ENCODE assay signal across 8 cellular contexts in the genomic region with DNA sequence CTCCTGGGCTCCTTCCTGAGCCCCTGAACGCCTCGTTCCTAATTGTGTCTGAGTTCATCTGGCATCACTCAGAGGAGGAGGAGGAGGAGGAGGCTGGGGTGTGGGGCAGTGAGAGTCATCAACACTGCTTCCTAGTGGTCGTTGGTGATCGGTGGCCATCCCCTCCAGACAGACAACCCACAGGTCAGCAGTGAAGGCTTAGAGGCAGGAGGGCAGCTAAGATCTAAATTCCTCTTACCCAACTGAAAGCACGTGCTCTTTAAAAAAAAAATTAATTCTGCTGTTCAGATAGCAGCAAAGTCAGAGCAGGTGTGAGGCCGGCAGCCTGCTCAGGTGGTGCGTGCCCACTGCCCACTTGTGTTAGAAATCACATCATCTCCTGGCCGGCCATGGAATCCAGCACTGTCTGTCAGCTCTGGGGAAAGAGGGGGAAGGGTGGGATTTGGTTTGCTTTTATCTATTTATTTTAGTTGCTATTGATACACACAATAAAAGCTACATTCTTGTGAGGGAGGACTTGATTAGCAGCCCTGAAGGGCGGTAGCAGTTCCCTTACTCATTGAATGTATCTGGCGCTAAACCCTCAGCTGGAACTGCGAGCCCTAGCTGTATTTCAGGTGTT. TPM values are rescaled to one million over a fixed set of nuclear protein-coding genes. Genes with fewer than 3 reads are reported as not detected.
DNase-seq lines count a peak whose midpoint lies in the region; ATAC-seq and TF ChIP-seq lines count a peak whose summit lies in the region.

No MANE protein-coding gene starts in this region.

- peaks cover 34% of the 10 kb centered on the region for H3K4me1 Mint-ChIP-seq in CD8-positive, alpha-beta T cell (ENCODE audit: low read depth)
- peaks cover 28% of the 10 kb centered on the region for H3K4me1 Mint-ChIP-seq in activated CD8-positive, alpha-beta T cell treated with anti-CD3 and anti-CD28 coated beads, Interleukin-2, amount 10 ng/mL, durations not matched to agents 7 days and 5 days (ENCODE audit: low read depth)

- no peak overlapping the region for H3K4me3 Mint-ChIP-seq in CD8-positive, alpha-beta T cell
- H3K4me3 Mint-ChIP-seq in activated CD8-positive, alpha-beta T cell treated with anti-CD3 and anti-CD28 coated beads, Interleukin-2, amount 10 ng/mL, durations not matched to agents 7 days and 5 days, result peak overlapping the region; percentile 23

- no peaks in the 10 kb centered on the region for H3K27me3 ChIP-seq in CD8-positive, alpha-beta T cell (ENCODE audit: insufficient read depth, low read length)
- no peaks in the 10 kb centered on the region for H3K27me3 ChIP-seq in KMS-11 (ENCODE audit: insufficient read depth, low read depth)
- no peaks in the 10 kb centered on the region for H3K27me3 ChIP-seq in thyroid gland

- ATAC-seq in CD8-positive, alpha-beta T cell, result no peak
- ATAC-seq in activated CD8-positive, alpha-beta T cell treated with anti-CD3 and anti-CD28 coated beads, Interleukin-2, amount 10 ng/mL, durations not matched to agents 7 days and 5 days, result no peak
- ATAC-seq in GM19351 (IDR thresholded peaks at IDR 0.05; ENCODE audit: unreplicated experiment) (no peak), HG03280 (IDR thresholded peaks at IDR 0.05; ENCODE audit: unreplicated experiment) (no peak), sciatic nerve (no peak)

- POLR2A ChIA-PET in CD8-positive, alpha-beta T cell (lab: Charles Lee), result interaction anchor here (0.7 to 10.3 kb wide), 9 partner anchors 8 to 331 kb away, joined by 3 to 239 read pairs (median 4); no protein-coding TSS in a partner anchor
- POLR2A ChIA-PET in activated CD8-positive, alpha-beta T cell treated with anti-CD3 and anti-CD28 coated beads, Interleukin-2, amount 10 ng/mL, durations not matched to agents 7 days and 5 days (lab: Charles Lee), result interaction anchor here (1.3 to 11.9 kb wide), 5 partner anchors 16 to 101 kb away, joined by 3 to 820 read pairs (median 12); no protein-coding TSS in a partner anchor

- H3K79me2 ChIP-seq in KMS-11 (ENCODE audit: insufficient read depth, low read depth), result peaks cover 30% of the 10 kb centered on the region

- H3K9ac ChIP-seq in KMS-11, result no peak overlapping the region

- H3K27me3 Mint-ChIP-seq in CD8-positive, alpha-beta T cell (ENCODE audit: low read depth), result no peaks in the 10 kb centered on the region
- H3K27me3 Mint-ChIP-seq in activated CD8-positive, alpha-beta T cell treated with anti-CD3 and anti-CD28 coated beads, Interleukin-2, amount 10 ng/mL, durations not matched to agents 7 days and 5 days (ENCODE audit: low read depth), result no peaks in the 10 kb centered on the region

- CTCF ChIA-PET in CD8-positive, alpha-beta T cell (lab: Charles Lee), result interaction anchor here (0.6 to 3.5 kb wide), 4 partner anchors 10 to 126 kb away, joined by 4 to 29 read pairs (median 17); no protein-coding TSS in a partner anchor
- CTCF ChIA-PET in activated CD8-positive, alpha-beta T cell treated with anti-CD3 and anti-CD28 coated beads, Interleukin-2, amount 10 ng/mL, durations not matched to agents 7 days and 5 days (lab: Charles Lee), result interaction anchor here (1.1 to 3.9 kb wide), 8 partner anchors 9 to 37 kb away, joined by 3 to 57 read pairs (median 10); no protein-coding TSS in a partner anchor

- H3K36me3 ChIP-seq in CD8-positive, alpha-beta T cell (ENCODE audit: insufficient read depth, low read length), result no peaks in the 10 kb centered on the region
- no peaks in the 10 kb centered on the region for H3K36me3 ChIP-seq in KMS-11 (ENCODE audit: insufficient read depth)
- H3K36me3 ChIP-seq in mesodermal cell (ENCODE audit: control insufficient read depth, insufficient read depth, low read length), result peaks cover 14% of the 10 kb centered on the region
- H3K36me3 ChIP-seq in thyroid gland, result no peaks in the 10 kb centered on the region

- no peaks in the 10 kb centered on the region for H4K20me1 ChIP-seq in KMS-11 (ENCODE audit: insufficient read depth)

- TF ChIP-seq POLR2A in thyroid gland (IDR thresholded peaks at IDR 0.05), result no peak

- no peak for TF ChIP-seq CTCF in CD8-positive, alpha-beta T cell (IDR thresholded peaks at IDR 0.05)
- TF ChIP-seq CTCF in KMS-11 (conservative IDR thresholded peaks at IDR 0.05; ENCODE audit: low read depth, low read length) (no peak), thyroid gland (IDR thresholded peaks at IDR 0.05) (no peak)

- no peak for DNase-seq in CD8-positive, alpha-beta T cell
- no peak for DNase-seq in activated CD8-positive, alpha-beta T cell treated with anti-CD3 and anti-CD28 coated beads, Interleukin-2, amount 10 ng/mL, durations not matched to agents 7 days and 5 days
- no peak for DNase-seq in sciatic nerve (ENCODE audit: low spot score)
- no peak for DNase-seq in thyroid gland

- H3K36me3 Mint-ChIP-seq in CD8-positive, alpha-beta T cell, result peaks cover 29% of the 10 kb centered on the region
- peaks cover 28% of the 10 kb centered on the region for H3K36me3 Mint-ChIP-seq in activated CD8-positive, alpha-beta T cell treated with anti-CD3 and anti-CD28 coated beads, Interleukin-2, amount 10 ng/mL, durations not matched to agents 7 days and 5 days (ENCODE audit: low read depth)

- peaks cover 24% of the 10 kb centered on the region for H3K4me1 ChIP-seq in CD8-positive, alpha-beta T cell (ENCODE audit: insufficient read depth, low read length)
- H3K4me1 ChIP-seq in KMS-11 (ENCODE audit: low read depth, poor library complexity, severe bottlenecking), result peaks cover 30% of the 10 kb centered on the region
- peaks cover 11% of the 10 kb centered on the region for H3K4me1 ChIP-seq in mesodermal cell (ENCODE audit: control insufficient read depth, insufficient read depth, low read length, poor library complexity, severe bottlenecking)
- peaks cover 21 to 29% of the 10 kb centered on the region in 2 donors for H3K4me1 ChIP-seq in thyroid gland

- no peaks in the 10 kb centered on the region for H3K9me3 ChIP-seq in CD8-positive, alpha-beta T cell (ENCODE audit: low read length)
- H3K9me3 ChIP-seq in mesodermal cell (ENCODE audit: control insufficient read depth, low read length) (no peaks in the 10 kb centered on the region), thyroid gland (no peaks in the 10 kb centered on the region)

- no peak overlapping the region for H3K4me2 ChIP-seq in KMS-11

- no peak overlapping the region for H3K27ac ChIP-seq in CD8-positive, alpha-beta T cell (ENCODE audit: low read depth, low read length)
- 0 out of 2 replicates have a peak overlapping the region, but pooled peaks have one; percentile 95 for H3K27ac ChIP-seq in KMS-11
- H3K27ac ChIP-seq in mesodermal cell (ENCODE audit: low read depth, low read length, severe bottlenecking), result peak overlapping the region; percentile 43
- no peak overlapping the region for H3K27ac ChIP-seq in thyroid gland

- peak overlapping the region; percentile 62 for H3K27ac Mint-ChIP-seq in CD8-positive, alpha-beta T cell
- H3K27ac Mint-ChIP-seq in activated CD8-positive, alpha-beta T cell treated with anti-CD3 and anti-CD28 coated beads, Interleukin-2, amount 10 ng/mL, durations not matched to agents 7 days and 5 days, result peak overlapping the region; percentile 43

- H3K4me3 ChIP-seq in CD8-positive, alpha-beta T cell (ENCODE audit: low read depth, low read length), result no peak overlapping the region
- no peak overlapping the region for H3K4me3 ChIP-seq in KMS-11 (IDR thresholded peaks at IDR 0.05; ENCODE audit: insufficient read depth, low read depth, low read length)
- no peak overlapping the region for H3K4me3 ChIP-seq in mesodermal cell (ENCODE audit: extremely low read depth, insufficient read depth, low read length, poor library complexity, severe bottlenecking)
- H3K4me3 ChIP-seq in thyroid gland (replicated peaks in 1 of 3), result no peak overlapping the region

- H2AFZ ChIP-seq in KMS-11 (ENCODE audit: low read depth), result no peak overlapping the region

- no peaks in the 10 kb centered on the region for H3K9me3 Mint-ChIP-seq in CD8-positive, alpha-beta T cell
- no peaks in the 10 kb centered on the region for H3K9me3 Mint-ChIP-seq in activated CD8-positive, alpha-beta T cell treated with anti-CD3 and anti-CD28 coated beads, Interleukin-2, amount 10 ng/mL, durations not matched to agents 7 days and 5 days (ENCODE audit: insufficient read depth)

- 65 to 88% methylated on average over 4 to 7 of the region's 11 CpGs for WGBS in mesodermal cell (ENCODE audit: insufficient coverage in 2 of 2), 2 experiments
- 62 to 63% methylated on average over 11 of the region's 11 CpGs for WGBS in thyroid gland, 2 donors

- intact Hi-C loops in CD8-positive, alpha-beta T cell (cut with DNase I, micrococcal nuclease), result loop anchor here in 1 of 2 experiments (2.0 to 5.0 kb wide), 4 partner anchors 13 to 279 kb away; a partner anchor contains a TSS
- intact Hi-C loops in sciatic nerve (cut with DNase I), result no loop called here
- intact Hi-C loops in thyroid gland (cut with DNase I), result no loop called here

RNA-seq across cellular contexts. Expression of a gene that starts 46.6 kb away (rescaled TPM):
- total RNA-seq in CD8-positive, alpha-beta T cell, result 100 to 1,000 TPM; 557 to 560 TPM
- 100 to 1,000 TPM; 218 to 223 TPM for total RNA-seq in activated CD8-positive, alpha-beta T cell treated with anti-CD3 and anti-CD28 coated beads, Interleukin-2, amount 10 ng/mL, durations not matched to agents 7 days and 5 days
- polyA plus RNA-seq in mesodermal cell (2013, experiment 1 of 2), result 135 TPM
- 143 TPM for polyA plus RNA-seq in mesodermal cell (2013, experiment 2 of 2)
- 144 TPM for total RNA-seq in sciatic nerve
- total RNA-seq in thyroid gland, result 100 to 1,000 TPM; 105 to 209 (median 141) TPM

Comparison
In these comparisons a context has a peak if more than half of its experiments do, and no peak if none do; other contexts are left out.
1. H3K27ac ChIP-seq: peak in KMS-11 (single experiment) and mesodermal cell (single experiment); none in CD8-positive, alpha-beta T cell (single experiment) and thyroid gland (0 of 3).